Comparison of ENCODE assay signal across 1 cellular context in the genomic region with DNA sequence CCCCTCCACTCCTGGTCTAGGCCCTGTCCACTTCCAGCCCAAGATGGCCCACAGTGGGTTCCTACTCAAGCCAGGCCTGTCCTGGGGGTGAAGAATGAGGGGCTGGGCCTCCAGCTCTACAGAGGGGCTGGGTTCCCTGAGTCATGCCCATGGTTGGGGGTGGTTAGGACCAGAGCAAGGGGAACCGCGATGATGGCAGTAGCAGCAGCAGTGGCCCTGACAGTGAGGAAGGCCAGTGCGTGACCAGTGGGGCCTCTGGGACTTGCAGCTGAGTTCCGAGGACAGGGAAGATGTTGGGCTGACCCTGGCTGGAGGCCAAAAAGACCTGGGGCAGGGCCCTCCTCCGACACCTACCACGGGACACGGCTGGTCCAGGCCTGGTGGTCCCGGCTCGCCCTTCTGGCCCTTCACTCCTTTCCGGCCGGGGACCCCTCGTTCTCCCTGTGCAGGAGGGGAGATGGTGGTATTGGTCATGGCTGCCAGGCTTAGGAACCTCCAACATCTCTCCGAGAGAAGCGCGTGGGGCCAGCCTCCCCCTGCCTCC.
TF ChIP-seq lines count a peak whose summit lies in the region.

No MANE protein-coding gene starts in this region.

TF ChIP-seq in WTC11, 78 proteins besides CTCF, POLR2A, EP300 and RAD21 (continued from another document):
- TF ChIP-seq, protein P1, sequence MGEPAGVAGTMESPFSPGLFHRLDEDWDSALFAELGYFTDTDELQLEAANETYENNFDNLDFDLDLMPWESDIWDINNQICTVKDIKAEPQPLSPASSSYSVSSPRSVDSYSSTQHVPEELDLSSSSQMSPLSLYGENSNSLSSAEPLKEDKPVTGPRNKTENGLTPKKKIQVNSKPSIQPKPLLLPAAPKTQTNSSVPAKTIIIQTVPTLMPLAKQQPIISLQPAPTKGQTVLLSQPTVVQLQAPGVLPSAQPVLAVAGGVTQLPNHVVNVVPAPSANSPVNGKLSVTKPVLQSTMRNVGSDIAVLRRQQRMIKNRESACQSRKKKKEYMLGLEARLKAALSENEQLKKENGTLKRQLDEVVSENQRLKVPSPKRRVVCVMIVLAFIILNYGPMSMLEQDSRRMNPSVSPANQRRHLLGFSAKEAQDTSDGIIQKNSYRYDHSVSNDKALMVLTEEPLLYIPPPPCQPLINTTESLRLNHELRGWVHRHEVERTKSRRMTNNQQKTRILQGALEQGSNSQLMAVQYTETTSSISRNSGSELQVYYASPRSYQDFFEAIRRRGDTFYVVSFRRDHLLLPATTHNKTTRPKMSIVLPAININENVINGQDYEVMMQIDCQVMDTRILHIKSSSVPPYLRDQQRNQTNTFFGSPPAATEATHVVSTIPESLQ (CRISPR knock-in tag; IDR thresholded peaks at IDR 0.05): no peak
- no peak for TF ChIP-seq FOXP1 (CRISPR knock-in tag; IDR thresholded peaks at IDR 0.05; ENCODE audit: borderline replicate concordance)
- TF ChIP-seq, protein P2, sequence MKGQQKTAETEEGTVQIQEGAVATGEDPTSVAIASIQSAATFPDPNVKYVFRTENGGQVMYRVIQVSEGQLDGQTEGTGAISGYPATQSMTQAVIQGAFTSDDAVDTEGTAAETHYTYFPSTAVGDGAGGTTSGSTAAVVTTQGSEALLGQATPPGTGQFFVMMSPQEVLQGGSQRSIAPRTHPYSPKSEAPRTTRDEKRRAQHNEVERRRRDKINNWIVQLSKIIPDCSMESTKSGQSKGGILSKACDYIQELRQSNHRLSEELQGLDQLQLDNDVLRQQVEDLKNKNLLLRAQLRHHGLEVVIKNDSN (CRISPR knock-in tag; IDR thresholded peaks at IDR 0.05): no peak
TF ChIP-seq in WTC11: peak in this region for 0.
